ENCODE assay signal across 1 cellular context in genomic region chr12:102479984-102480383, GRCh38.
TF ChIP-seq lines count a peak whose summit lies in the region.

No MANE protein-coding gene starts in this region.

TF ChIP-seq in endothelial cell of umbilical vein, 7 proteins besides CTCF, POLR2A, EP300 and RAD21:
- TF ChIP-seq FOS (IDR thresholded peaks at IDR 0.05; ENCODE audit: borderline replicate concordance, insufficient read depth, low read length) = no peak
- TF ChIP-seq, protein P1, sequence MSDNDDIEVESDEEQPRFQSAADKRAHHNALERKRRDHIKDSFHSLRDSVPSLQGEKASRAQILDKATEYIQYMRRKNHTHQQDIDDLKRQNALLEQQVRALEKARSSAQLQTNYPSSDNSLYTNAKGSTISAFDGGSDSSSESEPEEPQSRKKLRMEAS (IDR thresholded peaks at IDR 0.05; ENCODE audit: insufficient read depth, insufficient read length) = no peak
- TF ChIP-seq GATA2 (IDR thresholded peaks at IDR 0.05; ENCODE audit: insufficient read depth, insufficient read length, low read depth, low read length) = no peak
- TF ChIP-seq EZH2 (IDR thresholded peaks at IDR 0.05; ENCODE audit: borderline replicate concordance, low read depth, low read length, severe bottlenecking) = no peak
- no peak for TF ChIP-seq MYC (IDR thresholded peaks at IDR 0.05; ENCODE audit: low read depth, low read length)
- no peak for TF ChIP-seq JUN (IDR thresholded peaks at IDR 0.05; ENCODE audit: borderline replicate concordance, insufficient read depth, insufficient read length, low read depth)
- TF ChIP-seq POLR2AphosphoS5 (IDR thresholded peaks at IDR 0.05; ENCODE audit: insufficient read depth, low read depth, low read length) = no peak
